16 cellular contexts compared by ENCODE assay signal in the genomic region with DNA sequence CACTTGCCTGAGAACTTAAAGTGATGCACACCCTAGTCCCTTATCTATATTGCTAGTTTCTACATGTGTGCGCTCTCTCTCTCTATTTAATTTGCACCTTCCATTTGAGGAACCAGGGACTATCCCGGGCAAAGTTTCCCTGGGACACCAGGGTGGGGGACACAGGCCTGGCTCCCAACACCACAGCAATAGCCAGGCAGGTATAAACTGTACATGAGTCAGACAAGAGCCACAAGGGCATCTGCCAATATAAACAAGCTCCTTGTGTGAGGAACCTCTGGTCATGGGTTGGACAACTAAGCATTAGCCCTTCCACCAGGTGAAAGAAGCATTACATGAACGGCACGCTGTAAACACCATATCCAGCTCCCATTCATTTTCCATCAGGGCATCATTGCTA.
DNase-seq lines count a peak whose midpoint lies in the region; ATAC-seq and TF ChIP-seq lines count a peak whose summit lies in the region.
"Had no signal": no experiment of that assay in that cellular context is flagged by ENCODE, and none has a peak within 500 bp of the region (broad histone marks: within the 10 kb centered on the region; RNA-seq: fewer than 3 reads in every experiment).

No MANE protein-coding gene starts in this region.

- in situ Hi-C loops in mammary epithelial cell (cut with MboI; ENCODE audit: low sequenced_read_pairs in 2 of 2), result loop anchor here in 1 of 2 donors (10.0 kb wide), 1 partner anchor 261 kb away; no protein-coding TSS in a partner anchor

- no peaks in the 10 kb centered on the region for H3K27me3 ChIP-seq in mammary epithelial cell (ENCODE audit: insufficient read depth, low read length)
- H3K27me3 ChIP-seq: BLaER1 treated with 17β-estradiol and CSF1 and Interleukin-3, amounts not matched to agents 10 nM and 100 nM had no signal

- H3K36me3 Mint-ChIP-seq in MCF 10A (ENCODE audit: insufficient read depth, unreplicated experiment), result no peaks in the 10 kb centered on the region
- H3K36me3 Mint-ChIP-seq in Calu3 (ENCODE audit: insufficient read depth, unreplicated experiment), result no peaks in the 10 kb centered on the region
- H3K36me3 Mint-ChIP-seq: CD4-positive, CD25-positive, alpha-beta regulatory T cell had no signal

- H3K4me3 ChIP-seq in mammary epithelial cell (replicated peaks in 1 of 3; ENCODE audit: insufficient read depth in 1 of 3, low read depth in 2 of 3, low read length in 3 of 3) (no peak overlapping the region), mucosa of descending colon (no peak overlapping the region)
- H3K4me3 ChIP-seq: BLaER1 treated with 17β-estradiol and CSF1 and Interleukin-3, amounts not matched to agents 10 nM and 100 nM had no signal

- no peak overlapping the region for H3K27ac ChIP-seq in mammary epithelial cell (ENCODE audit: insufficient read depth, low read depth, low read length)
- peak overlapping the region; percentile 17; the same call in 1 of the 2 replicates for H3K27ac ChIP-seq in VCaP
- H3K27ac ChIP-seq: BLaER1 treated with 17β-estradiol and CSF1 and Interleukin-3, amounts not matched to agents 10 nM and 100 nM had no signal

- H3K4me2 ChIP-seq in mammary epithelial cell (ENCODE audit: insufficient read depth, low read depth, low read length), result no peak overlapping the region
- H3K4me2 ChIP-seq: BLaER1 treated with 17β-estradiol and CSF1 and Interleukin-3, amounts not matched to agents 10 nM and 100 nM had no signal

- H3K27me3 Mint-ChIP-seq in MCF 10A (ENCODE audit: insufficient read depth, unreplicated experiment) (no peaks in the 10 kb centered on the region), Calu3 (ENCODE audit: unreplicated experiment) (no peaks in the 10 kb centered on the region)
- H3K27me3 Mint-ChIP-seq: CD4-positive, CD25-positive, alpha-beta regulatory T cell had no signal

- no peaks in the 10 kb centered on the region for H3K79me2 ChIP-seq in mammary epithelial cell (ENCODE audit: insufficient read depth, low read length)

- H4K20me1 ChIP-seq in mammary epithelial cell (ENCODE audit: insufficient read depth, low read length), result no peaks in the 10 kb centered on the region
- H4K20me1 ChIP-seq: BLaER1 treated with 17β-estradiol and CSF1 and Interleukin-3, amounts not matched to agents 10 nM and 100 nM had no signal

- 74% methylated on average over 4 of the region's 4 CpGs for WGBS in mammary epithelial cell (ENCODE audit: low coverage, missing lambda C conversion rate)

- H3K4me3 Mint-ChIP-seq in MCF 10A (ENCODE audit: unreplicated experiment) (no peak overlapping the region), Calu3 (ENCODE audit: low read depth, unreplicated experiment) (no peak overlapping the region)
- H3K4me3 Mint-ChIP-seq: CD4-positive, CD25-positive, alpha-beta regulatory T cell; HFFc6 had no signal

- no peaks in the 10 kb centered on the region for H3K9me3 Mint-ChIP-seq in MCF 10A (ENCODE audit: unreplicated experiment)
- peaks cover 2% of the 10 kb centered on the region for H3K9me3 Mint-ChIP-seq in Calu3 (ENCODE audit: low read depth, unreplicated experiment)
- H3K9me3 Mint-ChIP-seq: HFFc6 had no signal

- peak; percentile 95 for ATAC-seq in mucosa of descending colon
- ATAC-seq: HepG2 had no signal

- TF ChIP-seq CTCF in MCF 10A (IDR thresholded peaks at IDR 0.05; ENCODE audit: unreplicated experiment) (no peak), mammary epithelial cell (conservative IDR thresholded peaks at IDR 0.05 in 1 of 2, IDR thresholded peaks at IDR 0.05 in 1 of 2; ENCODE audit: extremely low read depth in 1 of 2, insufficient read depth in 1 of 2, low read depth in 1 of 2, low read length in 2 of 2) (no peak), VCaP (conservative IDR thresholded peaks at IDR 0.05) (no peak), mucosa of descending colon (IDR thresholded peaks at IDR 0.05) (no peak), Calu3 (IDR thresholded peaks at IDR 0.05; ENCODE audit: unreplicated experiment) (no peak)

- H3K9ac ChIP-seq in mammary epithelial cell (ENCODE audit: insufficient read depth, low read length), result no peak overlapping the region
- H3K9ac ChIP-seq: BLaER1 treated with 17β-estradiol and CSF1 and Interleukin-3, amounts not matched to agents 10 nM and 100 nM had no signal

- DNase-seq in MCF 10A (ENCODE audit: unreplicated experiment) (peak; percentile 42), mammary epithelial cell (no peak), mucosa of descending colon (peak; percentile 69 to 73 (median 71)), Calu3 (no peak), NCI-H2081 treated with DMSO at 0.1 percent for 48 hours (lab: John Stamatoyannopoulos, UW) (no peak), RKO (ENCODE audit: low spot score) (no peak)
- DNase-seq: 8988T; AML-193; CD4-positive, CD25-positive, alpha-beta regulatory T cell; DND-41; GDM1; HCEC 1CT; HFFc6 had no signal

- H3K36me3 ChIP-seq in mammary epithelial cell (ENCODE audit: insufficient read depth, low read length) (no peaks in the 10 kb centered on the region), mucosa of descending colon (ENCODE audit: low read depth) (no peaks in the 10 kb centered on the region)
- H3K36me3 ChIP-seq: BLaER1 treated with 17β-estradiol and CSF1 and Interleukin-3, amounts not matched to agents 10 nM and 100 nM had no signal

- dilution Hi-C loops in mammary epithelial cell (cut with HindIII; ENCODE audit: low sequenced_read_pairs), result no loop called here

- CTCF ChIA-PET in MCF 10A (lab: Yijun Ruan, JAX) (interaction anchor here (0.6 to 0.8 kb wide), 4 partner anchors 10 to 458 kb away, joined by 3 to 5 read pairs (median 4); no protein-coding TSS in a partner anchor), mammary epithelial cell (lab: Charles Lee; ENCODE audit: low non-redundant PET) (no interaction called here), Calu3 (lab: Charles Lee) (interaction anchor here (0.7 to 1.6 kb wide), 2 partner anchors 137 to 140 kb away, joined by 6 read pairs; no protein-coding TSS in a partner anchor)

- intact Hi-C loops in MCF 10A (cut with micrococcal nuclease), result loop anchor here (5.0 kb wide), 1 partner anchor 154 kb away; no protein-coding TSS in a partner anchor
- intact Hi-C loops in mammary epithelial cell (cut with micrococcal nuclease), result no loop called here
- intact Hi-C loops in mucosa of descending colon (cut with DNase I, micrococcal nuclease), result no loop called here
- intact Hi-C loops in Calu3 (cut with micrococcal nuclease; ENCODE audit: unreplicated experiment), result no loop called here

- no peaks in the 10 kb centered on the region for H3K4me1 ChIP-seq in mammary epithelial cell (ENCODE audit: insufficient read depth, low read length)
- peaks cover 26% of the 10 kb centered on the region for H3K4me1 ChIP-seq in mucosa of descending colon (ENCODE audit: low read depth)

- no peak overlapping the region for H2AFZ ChIP-seq in mammary epithelial cell (ENCODE audit: low read depth, low read length)

- BruUV-seq in MCF 10A (replicated peaks; lab: Mats Ljungman, UMichigan), result no TSS peak
- BruUV-seq in mammary epithelial cell (replicated peaks; lab: Mats Ljungman, UMichigan), result no TSS peak
- no TSS peak for BruUV-seq in Calu3 (replicated peaks; lab: Mats Ljungman, UMichigan)

- POLR2A ChIA-PET in MCF 10A (lab: Yijun Ruan, JAX), result no interaction called here

- H3K27ac Mint-ChIP-seq in MCF 10A (ENCODE audit: low read depth, unreplicated experiment) (no peak overlapping the region), Calu3 (ENCODE audit: unreplicated experiment) (no peak overlapping the region)
- H3K27ac Mint-ChIP-seq: CD4-positive, CD25-positive, alpha-beta regulatory T cell; HFFc6 had no signal

- H3K9me3 ChIP-seq in mammary epithelial cell (replicated peaks; ENCODE audit: insufficient read depth, low read length) (no peaks in the 10 kb centered on the region), mucosa of descending colon (no peaks in the 10 kb centered on the region)
- H3K9me3 ChIP-seq: BLaER1 treated with 17β-estradiol and CSF1 and Interleukin-3, amounts not matched to agents 10 nM and 100 nM had no signal

- H3K4me1 Mint-ChIP-seq in MCF 10A (ENCODE audit: insufficient read depth, unreplicated experiment) (no peaks in the 10 kb centered on the region), Calu3 (ENCODE audit: low read depth, unreplicated experiment) (peaks cover 24% of the 10 kb centered on the region)
- H3K4me1 Mint-ChIP-seq: CD4-positive, CD25-positive, alpha-beta regulatory T cell had no signal

Comparison
In these comparisons a context has a peak if more than half of its experiments do, and no peak if none do; other contexts are left out.
1. DNase-seq: peak in MCF 10A (single experiment) and mucosa of descending colon (3 of 3); none in mammary epithelial cell (single experiment), Calu3 (single experiment), NCI-H2081 treated with DMSO at 0.1 percent for 48 hours (single experiment) and RKO (single experiment).